In the genomic region with DNA sequence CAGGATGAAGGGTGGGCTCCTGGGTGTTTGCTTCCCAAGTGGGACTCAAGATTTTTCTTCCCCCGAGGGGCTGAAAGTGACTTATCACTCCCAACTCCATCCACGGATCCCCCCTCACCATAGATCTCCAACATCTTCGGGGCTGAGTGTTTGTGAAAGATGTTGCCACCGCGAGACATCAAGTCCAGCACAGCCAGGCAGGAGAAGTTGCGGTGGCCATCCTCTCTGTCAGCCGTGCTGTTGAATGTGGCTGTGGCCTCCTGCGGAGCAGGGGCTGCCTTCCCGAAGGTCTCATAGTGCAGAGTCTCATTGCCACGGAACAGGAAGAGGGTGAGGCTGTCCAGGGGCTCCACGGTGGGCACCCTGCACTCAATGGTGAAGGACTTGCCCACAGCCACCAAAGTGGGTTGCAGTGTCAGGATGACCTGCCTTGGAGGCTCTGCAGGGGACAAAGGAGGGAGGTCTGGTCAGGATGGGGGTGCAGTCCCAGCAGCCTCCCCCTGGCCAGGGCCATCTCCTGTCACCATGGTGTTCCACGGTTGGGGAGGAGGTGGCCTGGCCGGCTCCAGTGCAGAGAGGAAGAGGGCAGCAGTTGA, we compare ENCODE assay signal across 22 cellular contexts. TPM values are rescaled to one million over a fixed set of nuclear protein-coding genes. Genes with fewer than 3 reads are reported as not detected.
DNase-seq lines count a peak whose midpoint lies in the region; ATAC-seq, FAIRE-seq and TF ChIP-seq lines count a peak whose summit lies in the region.
"Had no signal": no experiment of that assay in that cellular context is flagged by ENCODE, and none has a peak within 500 bp of the region (broad histone marks: within the 10 kb centered on the region; RNA-seq: fewer than 3 reads in every experiment).

No MANE protein-coding gene starts in this region.

- DNase-seq in SK-N-SH: peak; percentile 18
- DNase-seq in CD4-positive, alpha-beta T cell: no peak
- DNase-seq in activated naive CD8-positive, alpha-beta T cell treated with anti-CD3 and anti-CD28 coated beads for 36 hours: no peak
- DNase-seq in neural progenitor cell (ENCODE audit: low spot score): peak; percentile 0
- DNase-seq in NCI-H1092 (lab: John Stamatoyannopoulos, UW): no peak
- DNase-seq in frontal cortex (ENCODE audit: low spot score in 2 of 2): no peak
- no peak for DNase-seq in GM03348 (ENCODE audit: low spot score)
- DNase-seq: activated CD4-positive, alpha-beta T cell treated with anti-CD3 and anti-CD28 coated beads for 4 hours; amygdala; cerebellar nuclear complex; DMS53; NCI-H1436; T1000; thyroid gland had no signal

- TF ChIP-seq EP300 in SK-N-SH (IDR thresholded peaks at IDR 0.05; ENCODE audit: borderline replicate concordance in 1 of 2, low read depth in 1 of 2, low read length in 1 of 2): no peak

- H3K27me3 ChIP-seq in SK-N-SH (ENCODE audit: insufficient read depth) (no peaks in the 10 kb centered on the region), neural progenitor cell (peaks cover 12% of the 10 kb centered on the region)
- H3K27me3 ChIP-seq in CD4-positive, alpha-beta T cell (ENCODE audit: control insufficient read depth, insufficient read depth, low read length): no peaks in the 10 kb centered on the region
- H3K27me3 ChIP-seq: thyroid gland had no signal

- no peak for FAIRE-seq in frontal cortex (lab: Jason Lieb, UNC)
- FAIRE-seq: GM19239 had no signal

- CTCF ChIA-PET in SK-N-SH (lab: Yijun Ruan, JAX): interaction anchor here (0.9 to 4.6 kb wide), 4 partner anchors 13 to 129 kb away, joined by 3 to 26 read pairs (median 4); a partner anchor contains a TSS
- CTCF ChIA-PET in CD4-positive, alpha-beta T cell (lab: Charles Lee): no interaction called here

- H3K9me3 ChIP-seq in SK-N-SH: no peaks in the 10 kb centered on the region
- no peaks in the 10 kb centered on the region for H3K9me3 ChIP-seq in CD4-positive, alpha-beta T cell (ENCODE audit: control insufficient read depth, low read length)
- H3K9me3 ChIP-seq in neural progenitor cell (ENCODE audit: low read depth): no peaks in the 10 kb centered on the region
- H3K9me3 ChIP-seq: thyroid gland had no signal

- ATAC-seq in SK-N-SH treated with all-trans-retinoic acid at 6 μM for 48 hours: no peak
- ATAC-seq in CD4-positive, alpha-beta T cell (ENCODE audit: poor library complexity): no peak
- ATAC-seq: left lobe of liver had no signal

- no peak for TF ChIP-seq CTCF in SK-N-SH (IDR thresholded peaks at IDR 0.05)
- TF ChIP-seq CTCF in CD4-positive, alpha-beta T cell (IDR thresholded peaks at IDR 0.05): no peak
- TF ChIP-seq CTCF in neural progenitor cell (IDR thresholded peaks at IDR 0.05): no peak

- H4K20me1 ChIP-seq in SK-N-SH (ENCODE audit: insufficient read depth): no peaks in the 10 kb centered on the region
- no peaks in the 10 kb centered on the region for H4K20me1 ChIP-seq in neural progenitor cell (ENCODE audit: low read depth)

- no peak overlapping the region for H3K4me3 ChIP-seq in SK-N-SH (ENCODE audit: low read depth in 2 of 2, low read length in 1 of 2)
- H3K4me3 ChIP-seq in neural progenitor cell: no peak overlapping the region
- H3K4me3 ChIP-seq: thyroid gland had no signal

- H3K27ac ChIP-seq in SK-N-SH (ENCODE audit: low read depth in 2 of 2, low read length in 1 of 2): no peak overlapping the region
- no peak overlapping the region for H3K27ac ChIP-seq in CD4-positive, alpha-beta T cell (ENCODE audit: low read depth, low read length)
- H3K27ac ChIP-seq in neural progenitor cell: no peak overlapping the region
- H3K27ac ChIP-seq: 22Rv1, parathyroid adenoma, thyroid gland had no signal

- no peaks in the 10 kb centered on the region for H3F3A ChIP-seq in SK-N-SH (replicated peaks; ENCODE audit: insufficient read depth)
- H3F3A ChIP-seq in neural progenitor cell (ENCODE audit: low read depth): no peaks in the 10 kb centered on the region

- H3K36me3 ChIP-seq in SK-N-SH (replicated peaks in 1 of 2; ENCODE audit: control insufficient read depth in 1 of 2, insufficient read depth in 2 of 2, low read length in 1 of 2) (no peaks in the 10 kb centered on the region), neural progenitor cell (no peaks in the 10 kb centered on the region)
- H3K36me3 ChIP-seq: thyroid gland had no signal

- no peaks in the 10 kb centered on the region for H3K9me2 ChIP-seq in SK-N-SH

- no peak overlapping the region for H3K9ac ChIP-seq in SK-N-SH
- no peak overlapping the region for H3K9ac ChIP-seq in neural progenitor cell
- H3K9ac ChIP-seq: parathyroid adenoma had no signal

- H3K9me3 Mint-ChIP-seq in CD4-positive, alpha-beta T cell: no peaks in the 10 kb centered on the region
- H3K9me3 Mint-ChIP-seq in activated naive CD8-positive, alpha-beta T cell treated with anti-CD3 and anti-CD28 coated beads for 36 hours: no peaks in the 10 kb centered on the region
- no peaks in the 10 kb centered on the region for H3K9me3 Mint-ChIP-seq in neural progenitor cell

- WGBS in SK-N-SH (ENCODE audit: low lambda C conversion rate): 68% methylated on average over 13 of the region's 13 CpGs

- H3K79me2 ChIP-seq in SK-N-SH (ENCODE audit: insufficient read depth) (no peaks in the 10 kb centered on the region), neural progenitor cell (ENCODE audit: low read depth) (no peaks in the 10 kb centered on the region)
- H3K79me2 ChIP-seq: parathyroid adenoma had no signal

- intact Hi-C loops in CD4-positive, alpha-beta T cell (cut with DNase I, micrococcal nuclease): no loop called here

- peaks cover 43% of the 10 kb centered on the region for H3K4me1 Mint-ChIP-seq in CD4-positive, alpha-beta T cell (ENCODE audit: low read depth)
- peaks cover 22% of the 10 kb centered on the region for H3K4me1 Mint-ChIP-seq in activated naive CD8-positive, alpha-beta T cell treated with anti-CD3 and anti-CD28 coated beads for 36 hours
- peaks cover 23% of the 10 kb centered on the region for H3K4me1 Mint-ChIP-seq in neural progenitor cell

- H3K4me3 Mint-ChIP-seq in CD4-positive, alpha-beta T cell: no peak overlapping the region
- H3K4me3 Mint-ChIP-seq in activated naive CD8-positive, alpha-beta T cell treated with anti-CD3 and anti-CD28 coated beads for 36 hours: no peak overlapping the region
- H3K4me3 Mint-ChIP-seq in neural progenitor cell: no peak overlapping the region

- peaks cover 69% of the 10 kb centered on the region for H3K36me3 Mint-ChIP-seq in CD4-positive, alpha-beta T cell (ENCODE audit: low read depth)
- H3K36me3 Mint-ChIP-seq in activated naive CD8-positive, alpha-beta T cell treated with anti-CD3 and anti-CD28 coated beads for 36 hours: peaks cover 7% of the 10 kb centered on the region
- no peaks in the 10 kb centered on the region for H3K36me3 Mint-ChIP-seq in neural progenitor cell

- POLR2A ChIA-PET in SK-N-SH (lab: Yijun Ruan, JAX): no interaction called here
- POLR2A ChIA-PET in CD4-positive, alpha-beta T cell (lab: Charles Lee): interaction anchor here (4.0 kb wide), 1 partner anchor 16 kb away, joined by 31 read pairs; a partner anchor contains a TSS

- H3K27me3 Mint-ChIP-seq in CD4-positive, alpha-beta T cell: no peaks in the 10 kb centered on the region
- H3K27me3 Mint-ChIP-seq in activated naive CD8-positive, alpha-beta T cell treated with anti-CD3 and anti-CD28 coated beads for 36 hours: no peaks in the 10 kb centered on the region
- peaks cover 12% of the 10 kb centered on the region for H3K27me3 Mint-ChIP-seq in neural progenitor cell (ENCODE audit: insufficient read depth, low read depth)

- peak overlapping the region; percentile 59 for H3K27ac Mint-ChIP-seq in CD4-positive, alpha-beta T cell
- H3K27ac Mint-ChIP-seq in activated naive CD8-positive, alpha-beta T cell treated with anti-CD3 and anti-CD28 coated beads for 36 hours: peak overlapping the region; percentile 8
- no peak overlapping the region for H3K27ac Mint-ChIP-seq in neural progenitor cell

- H2AFZ ChIP-seq in SK-N-SH (ENCODE audit: low read depth) (no peak overlapping the region), neural progenitor cell (replicated peaks) (no peak overlapping the region)
- H2AFZ ChIP-seq: parathyroid adenoma had no signal

- no peak overlapping the region for H3K4me2 ChIP-seq in SK-N-SH
- H3K4me2 ChIP-seq in neural progenitor cell: no peak overlapping the region

- H3K4me1 ChIP-seq in SK-N-SH (ENCODE audit: control insufficient read depth in 1 of 2, insufficient read depth in 2 of 2, low read depth in 1 of 2, low read length in 1 of 2) (peaks cover 0 to 29% of the 10 kb centered on the region in 2 experiments; a peak in 1 of 4 replicates), neural progenitor cell (peaks cover 12% of the 10 kb centered on the region)
- H3K4me1 ChIP-seq: parathyroid adenoma had no signal

- no peak for TF ChIP-seq RAD21 in SK-N-SH (IDR thresholded peaks at IDR 0.05; ENCODE audit: low read length)

TF ChIP-seq in SK-N-SH, 30 proteins besides CTCF, POLR2A, EP300 and RAD21 (continues in another document):
- no peak for TF ChIP-seq TAF1 (IDR thresholded peaks at IDR 0.05; ENCODE audit: borderline replicate concordance, low read depth, low read length)

RNA-seq across cellular contexts. Expression of a gene that starts 5.5 kb away (rescaled TPM):
- polyA plus RNA-seq in SK-N-SH (2012; rRNA removed): 2.5 and 2.7 TPM in 2 replicates
- polyA plus RNA-seq in SK-N-SH (2012; cell fraction: cytosol; rRNA removed): 1.2 and 2.0 TPM in 2 replicates
- 9.8 and 10.5 TPM in 2 replicates for polyA plus RNA-seq in SK-N-SH (2012; cell fraction: nucleus; rRNA removed)
- total RNA-seq in CD4-positive, alpha-beta T cell: under 1 TPM; 0.56 to 0.71 TPM
- under 1 TPM; 0.36 to 0.93 TPM for total RNA-seq in activated naive CD8-positive, alpha-beta T cell treated with anti-CD3 and anti-CD28 coated beads for 36 hours
- total RNA-seq in neural progenitor cell (ENCODE audit: low replicate concordance): 0.95 and 1.5 TPM in 2 replicates
- total RNA-seq in frontal cortex: 2.0 TPM

RNA-seq across cellular contexts. Expression of a gene that starts 16.8 kb away (rescaled TPM):
- 0.08 TPM in 1 of 2 replicates, not detected in the other for polyA plus RNA-seq in SK-N-SH (2012; rRNA removed)
- 0.08 and 0.14 TPM in 2 replicates for polyA plus RNA-seq in SK-N-SH (2012; cell fraction: cytosol; rRNA removed)
- polyA plus RNA-seq in SK-N-SH (2012; cell fraction: nucleus; rRNA removed): 0.23 TPM in 1 of 2 replicates, not detected in the other
- total RNA-seq in CD4-positive, alpha-beta T cell: 10 to 100 TPM; 50.6 to 54.7 TPM
- total RNA-seq in activated naive CD8-positive, alpha-beta T cell treated with anti-CD3 and anti-CD28 coated beads for 36 hours: 10 to 100 TPM; 52.9 to 54.5 TPM
- not detected in 2 replicates for total RNA-seq in neural progenitor cell (ENCODE audit: low replicate concordance)
- 7.3 TPM for total RNA-seq in frontal cortex

RNA-seq across cellular contexts. Expression of a gene that starts 30.9 kb away (rescaled TPM):
- polyA plus RNA-seq in SK-N-SH (2012; rRNA removed): not detected in 2 replicates
- polyA plus RNA-seq in SK-N-SH (2012; cell fraction: cytosol; rRNA removed): under 0.01 TPM in 1 of 2 replicates, not detected in the other
- not detected in 2 replicates for polyA plus RNA-seq in SK-N-SH (2012; cell fraction: nucleus; rRNA removed)
- under 1 TPM in 1 of 2 experiments, not detected in 1; 0.03 TPM for total RNA-seq in CD4-positive, alpha-beta T cell
- under 1 TPM; 0.14 to 0.31 TPM for total RNA-seq in activated naive CD8-positive, alpha-beta T cell treated with anti-CD3 and anti-CD28 coated beads for 36 hours
- total RNA-seq in neural progenitor cell (ENCODE audit: low replicate concordance) (1.8 and 4.2 TPM in 2 replicates), frontal cortex (not detected)
- total RNA-seq: fibroblast of villous mesenchyme, HT-29 had no signal
- polyA plus RNA-seq: BJ had no signal

Comparison
In these comparisons a context has a peak if more than half of its experiments do, and no peak if none do; other contexts are left out.
1. DNase-seq: peak in SK-N-SH (single experiment) and neural progenitor cell (single experiment); none in CD4-positive, alpha-beta T cell (0 of 10), activated naive CD8-positive, alpha-beta T cell treated with anti-CD3 and anti-CD28 coated beads for 36 hours (single experiment), NCI-H1092 (single experiment), frontal cortex (0 of 2) and GM03348 (single experiment).